In the genomic region with DNA sequence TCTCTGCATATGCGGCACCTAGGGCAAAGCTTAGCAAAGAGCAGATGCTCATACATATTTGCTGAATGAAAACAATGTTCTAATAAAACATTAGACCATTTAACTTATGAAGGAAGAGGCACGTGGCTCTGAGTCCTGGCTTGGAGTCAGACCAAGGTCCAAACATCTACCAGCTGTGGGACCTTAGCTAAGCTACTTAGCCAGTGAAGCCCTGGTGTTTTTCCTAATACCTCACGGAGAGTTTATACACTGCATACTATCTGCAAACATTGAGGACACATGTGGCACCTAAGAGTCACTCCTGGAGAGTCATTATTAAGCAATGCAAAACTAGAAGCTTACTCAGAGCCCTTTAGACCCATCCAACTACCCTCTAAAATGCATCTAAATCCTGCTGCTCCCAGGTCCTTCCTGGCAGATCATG, we compare ENCODE assay signal across 12 cellular contexts. TPM values are rescaled to one million over a fixed set of nuclear protein-coding genes. Genes with fewer than 3 reads are reported as not detected.
DNase-seq lines count a peak whose midpoint lies in the region; ATAC-seq, FAIRE-seq and TF ChIP-seq lines count a peak whose summit lies in the region.
"Had no signal": no experiment of that assay in that cellular context is flagged by ENCODE, and none has a peak within 500 bp of the region (broad histone marks: within the 10 kb centered on the region; RNA-seq: fewer than 3 reads in every experiment).

No MANE protein-coding gene starts in this region.

- TF ChIP-seq CTCF in A549 (IDR thresholded peaks at IDR 0.05), result no peak

- no peak for TF ChIP-seq RAD21 in A549 (conservative IDR thresholded peaks at IDR 0.05 in 1 of 2, IDR thresholded peaks at IDR 0.05 in 1 of 2)

- POLR2A ChIA-PET in A549 (lab: Yijun Ruan, JAX), result no interaction called here

- peak overlapping the region; percentile 37; the same call in 2 of the 3 replicates for H3K4me2 ChIP-seq in A549

- H3K4me1 ChIP-seq in A549 (peaks cover 15% of the 10 kb centered on the region), muscle layer of colon (ENCODE audit: insufficient read depth, low read length) (peaks cover 72% of the 10 kb centered on the region)

- no peaks in the 10 kb centered on the region for H3K9me3 ChIP-seq in A549
- no peaks in the 10 kb centered on the region for H3K9me3 ChIP-seq in muscle layer of colon (ENCODE audit: low read length)

- ATAC-seq in A549 (peak in 1 of 2 experiments; percentile 39; a peak in 1 of 6 replicates), esophagus mucosa (peak; percentile 59), HG03565 (IDR thresholded peaks at IDR 0.05; ENCODE audit: unreplicated experiment) (no peak)

- TF ChIP-seq EP300 in A549 (IDR thresholded peaks at IDR 0.05), result no peak

- no peak overlapping the region; a peak in 1 of 6 replicates for H3K27ac ChIP-seq in A549
- peak overlapping the region; percentile 35 for H3K27ac ChIP-seq in muscle layer of colon (ENCODE audit: low read depth, low read length)

- CTCF ChIA-PET in A549 (lab: Yijun Ruan, JAX), result interaction anchor here (1.3 kb wide), 1 partner anchor 83 kb away, joined by 3 read pairs; no protein-coding TSS in a partner anchor

- H3K27me3 ChIP-seq in muscle layer of colon (ENCODE audit: control insufficient read depth in 1 of 2, insufficient read depth in 2 of 2, low read length in 2 of 2), result no peaks in the 10 kb centered on the region

- TF ChIP-seq POLR2A in A549 (IDR thresholded peaks at IDR 0.05; ENCODE audit: low read length), result no peak

- DNase-seq in A549 (ENCODE audit: low read depth in 1 of 2, low spot score in 1 of 2) (no peak), M059J (ENCODE audit: low read depth) (peak; percentile 86), NCI-H2227 treated with DMSO at 0.1 percent for 48 hours (lab: John Stamatoyannopoulos, UW) (no peak), LoVo (ENCODE audit: low spot score) (no peak), COLO829 (ENCODE audit: low spot score) (no peak)
- DNase-seq: ACHN, Kasumi-1, NCI-H526, right cardiac atrium had no signal

- FAIRE-seq in A549 (lab: Jason Lieb, UNC), result no peak

- 58% methylated on average over 3 of the region's 3 CpGs for WGBS in A549 (ENCODE audit: missing lambda C conversion rate)

- no peak overlapping the region for H3K9ac ChIP-seq in muscle layer of colon (ENCODE audit: low read length)

- no peaks in the 10 kb centered on the region for H3K36me3 ChIP-seq in muscle layer of colon (ENCODE audit: insufficient read depth, low read length)

- H3K4me3 ChIP-seq in A549 (no peak overlapping the region), muscle layer of colon (ENCODE audit: low read depth in 1 of 2, low read length in 2 of 2) (peak overlapping the region in 1 of 2 donors; percentile 35)

TF ChIP-seq in A549, 52 proteins besides CTCF, POLR2A, EP300 and RAD21:
- TF ChIP-seq ZNF302 (CRISPR knock-in tag; IDR thresholded peaks at IDR 0.05) (no peak), HOXB13 (CRISPR knock-in tag; IDR thresholded peaks at IDR 0.05; ENCODE audit: low read depth) (no peak)
TF ChIP-seq in A549: peak in this region for 0.

RNA-seq across cellular contexts. Expression of a gene that starts 9.0 kb away (rescaled TPM):
- polyA plus RNA-seq in A549 (2011; rRNA removed) (4.1 and 4.5 TPM in 2 replicates), A549 (2017; fragmentation: RNase III; extraction: RNeasy Plus Mini Kit Qiagen cat#74134 plus additional on column Dnase treatment) (2.6 to 4.2 TPM (median 3.5 TPM) in 3 replicates)
- polyA plus RNA-seq in A549 (2012; cell fraction: cytosol; rRNA removed), result 0.38 and 0.49 TPM in 2 replicates
- 0.79 and 1.2 TPM in 2 replicates for polyA plus RNA-seq in A549 (2012; cell fraction: nucleus; rRNA removed)
- polyA minus RNA-seq in A549 (2011; rRNA and poly(A)+ RNA removed), result 5.3 and 7.0 TPM in 2 replicates
- total RNA-seq in M059J (2014; rRNA removed; shearing (Covaris generic)), result 88.7 and 162 TPM in 2 replicates
- 4.4 TPM for total RNA-seq in esophagus mucosa

Comparison
In these comparisons a context has a peak if more than half of its experiments do, and no peak if none do; other contexts are left out.
1. RNA of a gene that starts 9.0 kb away (total RNA-seq): 88.7 to 162 TPM in M059J; 4.4 TPM in esophagus mucosa (single experiment); every median in the first group is over 10 times any median in the second.